Comparison of ENCODE assay signal across 15 cellular contexts in the genomic region with DNA sequence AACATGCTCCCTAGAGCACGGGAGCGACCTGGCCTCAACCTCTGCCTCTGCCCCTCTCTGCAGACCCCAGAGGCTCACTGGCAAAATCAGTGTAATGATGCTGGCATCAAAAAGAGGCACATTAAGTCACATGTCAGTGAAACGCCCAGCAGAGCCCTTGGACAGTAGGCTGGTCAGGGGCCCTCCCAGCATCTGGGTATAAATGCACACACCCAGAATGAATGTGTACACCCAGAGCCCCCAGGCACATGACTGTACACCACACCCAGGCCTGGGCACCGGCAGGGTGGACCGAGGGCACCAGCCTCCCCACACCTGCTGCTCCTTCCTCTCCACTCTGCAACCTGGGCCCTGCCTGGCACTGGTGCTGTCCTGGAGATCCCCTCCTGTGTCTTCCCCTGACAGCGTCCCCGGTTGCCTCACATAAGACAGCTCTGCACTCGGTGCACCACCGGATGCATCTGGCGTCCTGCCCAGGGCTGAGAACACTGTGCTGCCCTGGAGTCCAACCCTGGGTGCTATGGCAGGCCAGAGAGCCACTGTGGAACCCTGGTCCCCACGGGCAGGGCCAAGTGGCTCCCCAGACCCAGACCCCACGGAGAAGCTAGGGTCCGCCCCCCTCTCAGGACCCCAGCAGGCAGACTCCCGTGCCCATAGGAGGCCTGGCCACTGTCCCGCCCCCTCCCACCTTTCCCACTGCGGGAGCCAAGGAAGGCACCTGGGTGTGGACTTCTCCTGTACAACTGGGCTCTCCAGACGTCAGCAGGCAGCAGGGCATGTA. TPM values are rescaled to one million over a fixed set of nuclear protein-coding genes. Genes with fewer than 3 reads are reported as not detected.
DNase-seq lines count a peak whose midpoint lies in the region; ATAC-seq and TF ChIP-seq lines count a peak whose summit lies in the region.
"Had no signal": no experiment of that assay in that cellular context is flagged by ENCODE, and none has a peak within 500 bp of the region (broad histone marks: within the 10 kb centered on the region; RNA-seq: fewer than 3 reads in every experiment).

No MANE protein-coding gene starts in this region.

- no peak overlapping the region for H3K27ac ChIP-seq in heart left ventricle
- H3K27ac ChIP-seq: SJSA1, tibial nerve had no signal

- peaks cover 6% of the 10 kb centered on the region for H3K4me1 Mint-ChIP-seq in activated naive CD4-positive, alpha-beta T cell treated with anti-CD3 and anti-CD28 coated beads, Interleukin-2, amount 10 ng/mL, durations not matched to agents 7 days and 5 days
- peaks cover 40% of the 10 kb centered on the region for H3K4me1 Mint-ChIP-seq in stimulated activated effector memory CD8-positive, alpha-beta T cell treated with anti-CD3 and anti-CD28 coated beads, Interleukin-12 subunit alpha, Interleukin-12 subunit beta, amount 100 ng/mL, for 72 hours

- peak; percentile 19 for DNase-seq in activated naive CD4-positive, alpha-beta T cell treated with anti-CD3 and anti-CD28 coated beads, Interleukin-2, amount 10 ng/mL, durations not matched to agents 7 days and 5 days
- DNase-seq in activated naive CD4-positive, alpha-beta T cell treated with Interleukin-2 at 50 U/mL for 16 hours = no peak
- peak; percentile 53 for DNase-seq in UCSD-AML1 (lab: John Stamatoyannopoulos, UW; ENCODE audit: unreplicated experiment)
- peak; percentile 40 to 74 (median 67) for DNase-seq in heart left ventricle
- no peak for DNase-seq in stimulated activated effector memory CD8-positive, alpha-beta T cell treated with anti-CD3 and anti-CD28 coated beads, Interleukin-12 subunit alpha, Interleukin-12 subunit beta, amount 100 ng/mL, for 72 hours (ENCODE audit: low spot score in 2 of 2)
- no peak for DNase-seq in DMS114 treated with DMSO at 0.1 percent for 48 hours (lab: John Stamatoyannopoulos, UW; ENCODE audit: unreplicated experiment)
- DNase-seq: activated naive CD4-positive, alpha-beta T cell treated with anti-CD3 and anti-CD28 coated beads, Interleukin-2, amount 50 U/mL, for 16 hours; NCI-H510A had no signal

- ATAC-seq in heart left ventricle (peak; percentile 48 to 84 (median 66)), GM18907 (IDR thresholded peaks at IDR 0.05; ENCODE audit: unreplicated experiment) (no peak), GM19351 (IDR thresholded peaks at IDR 0.05; ENCODE audit: unreplicated experiment) (no peak)
- no peak for ATAC-seq in stimulated activated effector memory CD8-positive, alpha-beta T cell treated with anti-CD3 and anti-CD28 coated beads, Interleukin-12 subunit alpha, Interleukin-12 subunit beta, amount 100 ng/mL, for 72 hours
- ATAC-seq: HCT116 had no signal

- no peak for TF ChIP-seq CTCF in heart left ventricle (IDR thresholded peaks at IDR 0.05)

- H3K36me3 Mint-ChIP-seq in activated naive CD4-positive, alpha-beta T cell treated with anti-CD3 and anti-CD28 coated beads, Interleukin-2, amount 10 ng/mL, durations not matched to agents 7 days and 5 days = no peaks in the 10 kb centered on the region
- no peaks in the 10 kb centered on the region for H3K36me3 Mint-ChIP-seq in stimulated activated effector memory CD8-positive, alpha-beta T cell treated with anti-CD3 and anti-CD28 coated beads, Interleukin-12 subunit alpha, Interleukin-12 subunit beta, amount 100 ng/mL, for 72 hours

- CTCF ChIA-PET in activated naive CD4-positive, alpha-beta T cell treated with anti-CD3 and anti-CD28 coated beads, Interleukin-2, amount 10 ng/mL, durations not matched to agents 7 days and 5 days (lab: Charles Lee) = interaction anchor here (1.5 kb wide), 1 partner anchor 56 kb away, joined by 5 read pairs; no protein-coding TSS in a partner anchor

- H3K4me3 ChIP-seq in heart left ventricle = no peak overlapping the region
- H3K4me3 ChIP-seq: lung, SJSA1, tibial nerve had no signal

- H3K4me3 Mint-ChIP-seq in activated naive CD4-positive, alpha-beta T cell treated with anti-CD3 and anti-CD28 coated beads, Interleukin-2, amount 10 ng/mL, durations not matched to agents 7 days and 5 days = no peak overlapping the region
- no peak overlapping the region for H3K4me3 Mint-ChIP-seq in stimulated activated effector memory CD8-positive, alpha-beta T cell treated with anti-CD3 and anti-CD28 coated beads, Interleukin-12 subunit alpha, Interleukin-12 subunit beta, amount 100 ng/mL, for 72 hours

- H3K27ac Mint-ChIP-seq in activated naive CD4-positive, alpha-beta T cell treated with anti-CD3 and anti-CD28 coated beads, Interleukin-2, amount 10 ng/mL, durations not matched to agents 7 days and 5 days = no peak overlapping the region
- peak overlapping the region; percentile 60 for H3K27ac Mint-ChIP-seq in stimulated activated effector memory CD8-positive, alpha-beta T cell treated with anti-CD3 and anti-CD28 coated beads, Interleukin-12 subunit alpha, Interleukin-12 subunit beta, amount 100 ng/mL, for 72 hours

- no peaks in the 10 kb centered on the region for H3K36me3 ChIP-seq in heart left ventricle
- H3K36me3 ChIP-seq: SJSA1, tibial nerve had no signal

- no peaks in the 10 kb centered on the region for H3K9me3 ChIP-seq in heart left ventricle
- H3K9me3 ChIP-seq: SJSA1, tibial nerve had no signal

- peaks cover 0 to 29% (median 6%) of the 10 kb centered on the region in 9 donors for H3K27me3 ChIP-seq in heart left ventricle

- H3K4me1 ChIP-seq in heart left ventricle = peaks cover 0 to 23% (median 7%) of the 10 kb centered on the region in 12 donors
- H3K4me1 ChIP-seq: SJSA1 had no signal

- peaks cover 62% of the 10 kb centered on the region for H3K27me3 Mint-ChIP-seq in activated naive CD4-positive, alpha-beta T cell treated with anti-CD3 and anti-CD28 coated beads, Interleukin-2, amount 10 ng/mL, durations not matched to agents 7 days and 5 days

- intact Hi-C loops in heart left ventricle (cut with DNase I) = loop anchor here in 1 of 10 donors (5.0 kb wide), 1 partner anchor 483 kb away; no protein-coding TSS in a partner anchor

- TF ChIP-seq POLR2A in heart left ventricle (IDR thresholded peaks at IDR 0.05) = no peak

- H3K9me3 Mint-ChIP-seq in activated naive CD4-positive, alpha-beta T cell treated with anti-CD3 and anti-CD28 coated beads, Interleukin-2, amount 10 ng/mL, durations not matched to agents 7 days and 5 days = no peaks in the 10 kb centered on the region
- no peaks in the 10 kb centered on the region for H3K9me3 Mint-ChIP-seq in stimulated activated effector memory CD8-positive, alpha-beta T cell treated with anti-CD3 and anti-CD28 coated beads, Interleukin-12 subunit alpha, Interleukin-12 subunit beta, amount 100 ng/mL, for 72 hours

- WGBS in heart left ventricle, 4 donors = 35 to 65% (median 41%) methylated on average over 9 to 17 of the region's 17 CpGs

RNA-seq across cellular contexts. Expression of a gene that starts 6.7 kb away (rescaled TPM):
- 1 to 10 TPM in 6 of 9 donors, under 1 TPM in 3; 0.49 to 5.1 (median 1.4) TPM for total RNA-seq in heart left ventricle
- under 1 TPM; 0.14 to 0.42 TPM for polyA plus RNA-seq in heart left ventricle
- total RNA-seq: LHCN-M2, SJSA1 had no signal

Comparison
In these comparisons a context has a peak if more than half of its experiments do, and no peak if none do; other contexts are left out.
1. DNase-seq: peak in activated naive CD4-positive, alpha-beta T cell treated with anti-CD3 and anti-CD28 coated beads, Interleukin-2, amount 10 ng/mL, durations not matched to agents 7 days and 5 days (single experiment), UCSD-AML1 (single experiment) and heart left ventricle (5 of 5); none in activated naive CD4-positive, alpha-beta T cell treated with Interleukin-2 at 50 U/mL for 16 hours (single experiment), stimulated activated effector memory CD8-positive, alpha-beta T cell treated with anti-CD3 and anti-CD28 coated beads, Interleukin-12 subunit alpha, Interleukin-12 subunit beta, amount 100 ng/mL, for 72 hours (0 of 2) and DMS114 treated with DMSO at 0.1 percent for 48 hours (single experiment).
2. ATAC-seq: peak in heart left ventricle (4 of 4); none in stimulated activated effector memory CD8-positive, alpha-beta T cell treated with anti-CD3 and anti-CD28 coated beads, Interleukin-12 subunit alpha, Interleukin-12 subunit beta, amount 100 ng/mL, for 72 hours (single experiment), GM18907 (single experiment) and GM19351 (single experiment).